8 cellular contexts compared by ENCODE assay signal in the genomic region with DNA sequence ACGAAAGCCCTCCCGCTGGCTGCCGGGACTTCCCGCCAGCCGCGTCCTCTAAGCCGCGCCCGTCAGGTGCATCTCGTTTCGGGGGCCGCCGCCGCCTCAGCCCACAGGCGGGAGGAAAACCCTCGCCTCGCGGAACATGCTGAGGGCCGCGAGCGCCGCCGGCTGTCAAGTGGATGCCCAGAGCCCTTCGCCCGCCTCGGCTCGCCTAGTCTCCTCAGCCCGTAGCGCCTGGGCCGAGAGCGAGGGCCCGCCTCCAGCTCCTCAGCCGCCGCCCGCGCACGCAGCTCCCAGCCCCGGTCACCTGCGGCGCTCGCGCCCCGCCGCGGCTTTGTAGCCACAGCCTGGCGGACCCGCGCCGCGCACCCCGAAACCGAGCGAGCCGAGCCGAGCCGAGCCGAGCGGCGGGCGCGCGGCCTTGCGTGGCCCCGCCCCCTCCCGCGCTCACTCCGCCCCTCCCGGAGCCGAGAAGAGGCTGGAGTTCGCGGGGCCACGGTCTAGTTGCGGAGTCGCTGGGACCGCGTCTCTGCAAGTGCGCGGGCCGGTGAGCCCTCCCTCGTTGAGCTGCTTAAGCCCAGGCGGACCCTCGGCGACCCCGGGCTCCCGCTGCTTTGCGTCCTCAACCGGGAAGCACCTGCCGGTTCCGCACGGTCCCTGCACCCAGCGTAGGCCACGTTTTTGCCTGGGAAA. TPM values are rescaled to one million over a fixed set of nuclear protein-coding genes. Genes with fewer than 3 reads are reported as not detected.
DNase-seq lines count a peak whose midpoint lies in the region; ATAC-seq and TF ChIP-seq lines count a peak whose summit lies in the region.

TSS of gene EML5 (minus strand) at position 382 of the 687 bp plus-strand sequence. CDS start 450 bp downstream, outside the sequence.

- peak; percentile 92 for DNase-seq in D341Med (ENCODE audit: low spot score)
- DNase-seq in OCI-LY7 (ENCODE audit: low spot score) = peak; percentile 87
- DNase-seq in activated T-cell treated with anti-CD3 and anti-CD28 coated beads, Interleukin-2, amount 50 U/mL, for 4 hours = peak; percentile 76
- DNase-seq in esophagus muscularis mucosa (ENCODE audit: extremely low spot score) = no peak
- peak; percentile 57 for DNase-seq in myocyte (ENCODE audit: low read depth)
- DNase-seq in stimulated activated CD8-positive, alpha-beta memory T cell treated with anti-CD3 and anti-CD28 coated beads, Interleukin-7, amount 100 ng/mL, for 24 hours (ENCODE audit: low read depth) = peak; percentile 53

- H3K27me3 ChIP-seq in HUES48 (ENCODE audit: control insufficient read depth, insufficient read depth, low read length) (peaks cover 44% of the 10 kb centered on the region), esophagus muscularis mucosa (no peaks in the 10 kb centered on the region)

- H3K4me1 ChIP-seq in HUES48 (ENCODE audit: control insufficient read depth, insufficient read depth, low read length) = no peaks in the 10 kb centered on the region; the same call in 1 of the 2 replicates
- H3K4me1 ChIP-seq in OCI-LY7 (ENCODE audit: insufficient read depth, low read length, poor library complexity, severe bottlenecking) = peaks cover 14% of the 10 kb centered on the region
- peaks cover 13 to 27% (median 15%) of the 10 kb centered on the region in 4 donors for H3K4me1 ChIP-seq in esophagus muscularis mucosa

- intact Hi-C loops in OCI-LY7 (cut with micrococcal nuclease; ENCODE audit: unreplicated experiment) (loop anchor here (1.0 to 10.0 kb wide), 4 partner anchors 32 to 788 kb away; partner anchors contain the start of genes GPR65, TTC8 and ZC3H14), esophagus muscularis mucosa (cut with DNase I) (loop anchor here (5.0 kb wide), 2 partner anchors 35 to 125 kb away; no protein-coding TSS in a partner anchor)

- ATAC-seq in GM21390 (IDR thresholded peaks at IDR 0.05; ENCODE audit: unreplicated experiment) = peak; percentile 88
- ATAC-seq in activated T-cell treated with anti-CD3 and anti-CD28 coated beads, Interleukin-2, amount 50 U/mL, for 4 hours = peak; percentile 83 to 89

- TF ChIP-seq POLR2A in esophagus muscularis mucosa (IDR thresholded peaks at IDR 0.05; ENCODE audit: low read depth) = no peak

- 0 out of 2 replicates have a peak within 1 kb of the TSS, but pooled peaks have one; percentile 53 for H3K9ac ChIP-seq in HUES48 (ENCODE audit: low read depth, low read length)

- POLR2A ChIA-PET in OCI-LY7 (lab: Charles Lee) = interaction anchor here (0.6 to 1.5 kb wide), 6 partner anchors 22 to 822 kb away, joined by 3 to 7 read pairs (median 3); no protein-coding TSS in a partner anchor

- WGBS in esophagus muscularis mucosa = 0% methylated on average over 5 of the region's 92 CpGs

- CTCF ChIA-PET in OCI-LY7 (lab: Charles Lee; ENCODE audit: unreplicated experiment) = interaction anchor here (0.6 kb wide), 1 partner anchor 381 kb away, joined by 3 read pairs; no protein-coding TSS in a partner anchor

- H3K36me3 Mint-ChIP-seq in activated T-cell treated with anti-CD3 and anti-CD28 coated beads, Interleukin-2, amount 50 U/mL, for 4 hours (ENCODE audit: insufficient read depth) = no peaks in the 10 kb centered on the region

- no peaks in the 10 kb centered on the region for H3K79me2 ChIP-seq in OCI-LY7 (ENCODE audit: insufficient read depth, low read depth, low read length)

- H3K27me3 Mint-ChIP-seq in activated T-cell treated with anti-CD3 and anti-CD28 coated beads, Interleukin-2, amount 50 U/mL, for 4 hours (ENCODE audit: low read depth) = peaks cover 3% of the 10 kb centered on the region

- no peaks in the 10 kb centered on the region for H4K20me1 ChIP-seq in OCI-LY7 (ENCODE audit: insufficient read depth, low read length)

- no peaks in the 10 kb centered on the region for H3K9me3 Mint-ChIP-seq in activated T-cell treated with anti-CD3 and anti-CD28 coated beads, Interleukin-2, amount 50 U/mL, for 4 hours

- no peak for TF ChIP-seq EP300 in esophagus muscularis mucosa (IDR thresholded peaks at IDR 0.05)

- no peaks in the 10 kb centered on the region for H3K9me3 ChIP-seq in HUES48 (ENCODE audit: control insufficient read depth, insufficient read depth, low read length)
- H3K9me3 ChIP-seq in OCI-LY7 (ENCODE audit: low read length) = no peaks in the 10 kb centered on the region
- no peaks in the 10 kb centered on the region for H3K9me3 ChIP-seq in esophagus muscularis mucosa

- BruUV-seq in OCI-LY7 (replicated peaks; lab: Mats Ljungman, UMichigan) = no TSS peak

- H3K4me3 ChIP-seq in HUES48 (ENCODE audit: low read depth, low read length) (peak within 1 kb of the TSS; percentile 67), OCI-LY7 (ENCODE audit: low read depth, low read length, poor library complexity, severe bottlenecking) (peak within 1 kb of the TSS; percentile 74), esophagus muscularis mucosa (peak within 1 kb of the TSS; percentile 68 to 90 (median 82))

- H2AFZ ChIP-seq in OCI-LY7 (ENCODE audit: low read length) = peak within 1 kb of the TSS; percentile 81

- TF ChIP-seq CTCF in OCI-LY7 (conservative IDR thresholded peaks at IDR 0.05; ENCODE audit: low read length) (peak; percentile 20), esophagus muscularis mucosa (IDR thresholded peaks at IDR 0.05) (peak; percentile 9 to 55 (median 17))

- H3K9me2 ChIP-seq in OCI-LY7 (ENCODE audit: insufficient read depth, low read length) = no peaks in the 10 kb centered on the region

- H3K36me3 ChIP-seq in HUES48 (ENCODE audit: control insufficient read depth, insufficient read depth, low read length) = no peaks in the 10 kb centered on the region
- H3K36me3 ChIP-seq in OCI-LY7 (ENCODE audit: insufficient read depth, low read length) = no peaks in the 10 kb centered on the region
- H3K36me3 ChIP-seq in esophagus muscularis mucosa = no peaks in the 10 kb centered on the region

- peak within 1 kb of the TSS; percentile 85 for H3K4me2 ChIP-seq in OCI-LY7 (ENCODE audit: low read length)

- H3K4me1 Mint-ChIP-seq in activated T-cell treated with anti-CD3 and anti-CD28 coated beads, Interleukin-2, amount 50 U/mL, for 4 hours (ENCODE audit: low read depth) = peaks cover 28% of the 10 kb centered on the region

- peak within 1 kb of the TSS; percentile 27 for H3K27ac ChIP-seq in HUES48 (ENCODE audit: low read depth, low read length)
- H3K27ac ChIP-seq in OCI-LY7 (ENCODE audit: low read depth, low read length, poor library complexity, severe bottlenecking) = peak within 1 kb of the TSS; percentile 32
- peak within 1 kb of the TSS; percentile 86 to 91 (median 88) for H3K27ac ChIP-seq in esophagus muscularis mucosa (replicated peaks in 1 of 4)

- H3K4me3 Mint-ChIP-seq in activated T-cell treated with anti-CD3 and anti-CD28 coated beads, Interleukin-2, amount 50 U/mL, for 4 hours = peak within 1 kb of the TSS; percentile 88

RNA-seq across cellular contexts. Expression of gene EML5, which starts in this region (rescaled TPM):
- 1.8 and 2.1 TPM in 2 replicates for total RNA-seq in OCI-LY7 (2014; rRNA removed; shearing (Covaris generic))
- total RNA-seq in OCI-LY7 (2022) = 5.2 and 5.6 TPM in 2 replicates
- total RNA-seq in activated T-cell treated with anti-CD3 and anti-CD28 coated beads, Interleukin-2, amount 50 U/mL, for 4 hours = 1 to 10 TPM; 3.6 to 4.1 (median 4.0) TPM
- 1 to 10 TPM; 2.7 to 3.7 (median 3.7) TPM for total RNA-seq in esophagus muscularis mucosa
- 0.10 TPM in 1 of 2 replicates, not detected in the other for total RNA-seq in myocyte
- polyA plus RNA-seq in myocyte (2012) = not detected

Comparison
In these comparisons a context has a peak if more than half of its experiments do, and no peak if none do; other contexts are left out.
1. Peak in DNase-seq in myocyte; RNA of the gene not detected or under 1 TPM.
2. H3K27ac ChIP-seq: peak in every context shown above with its lines; median percentile 88 in esophagus muscularis mucosa; 32 in OCI-LY7; 27 in HUES48.